20 cellular contexts compared by ENCODE assay signal in genomic region chr10:77771450-77771849, GRCh38.
"Had no signal": no experiment of that assay in that cellular context is flagged by ENCODE, and none has a peak within 500 bp of the region (broad histone marks: within the 10 kb centered on the region; RNA-seq: fewer than 3 reads in every experiment).

No MANE protein-coding gene starts in this region.

- H3K4me1 ChIP-seq: colonic mucosa, heart left ventricle, pancreas, sigmoid colon, stomach, transverse colon had no signal

- H3K27ac ChIP-seq: colonic mucosa, heart left ventricle, neural progenitor cell, pancreas, sigmoid colon, thoracic aorta, transverse colon had no signal

- H3K4me3 ChIP-seq: colonic mucosa, heart left ventricle, mucosa of descending colon, neural progenitor cell, pancreas, sigmoid colon, stomach, thoracic aorta, transverse colon had no signal

- ATAC-seq: heart left ventricle; left colon; mucosa of descending colon; natural killer cell treated with Interleukin-12 subunit alpha and Interleukin-12 subunit beta and Interleukin-15 and Interleukin-18, amount 100 ng/mL, for 72 hours; pancreas had no signal

- H3K36me3 ChIP-seq: colonic mucosa, heart left ventricle, neural progenitor cell, pancreas, sigmoid colon, stomach, thoracic aorta, transverse colon had no signal

- DNase-seq: colonic mucosa; dermis blood vessel endothelial cell; erythroblast; heart left ventricle; hippocampal formation; left colon; mammary epithelial cell; mucosa of descending colon; nucleus accumbens; pancreas; sigmoid colon; small intestine; stimulated activated CD4-positive, alpha-beta T cell treated with anti-CD3 and anti-CD28 coated beads, Interleukin-12 subunit alpha, Interleukin-12 subunit beta, amount 100 ng/mL, for 4 hours; stimulated activated naive CD4-positive, alpha-beta T cell; stomach; substantia nigra; transverse colon had no signal

- H3K9ac ChIP-seq: neural progenitor cell had no signal

- H2AFZ ChIP-seq: neural progenitor cell had no signal

- H3K4me2 ChIP-seq: neural progenitor cell had no signal

- H3K27me3 ChIP-seq: colonic mucosa, heart left ventricle, neural progenitor cell, pancreas, sigmoid colon, stomach, transverse colon had no signal

- H3K9me3 ChIP-seq: colonic mucosa, pancreas had no signal
